7 cellular contexts compared by ENCODE assay signal in the genomic region with DNA sequence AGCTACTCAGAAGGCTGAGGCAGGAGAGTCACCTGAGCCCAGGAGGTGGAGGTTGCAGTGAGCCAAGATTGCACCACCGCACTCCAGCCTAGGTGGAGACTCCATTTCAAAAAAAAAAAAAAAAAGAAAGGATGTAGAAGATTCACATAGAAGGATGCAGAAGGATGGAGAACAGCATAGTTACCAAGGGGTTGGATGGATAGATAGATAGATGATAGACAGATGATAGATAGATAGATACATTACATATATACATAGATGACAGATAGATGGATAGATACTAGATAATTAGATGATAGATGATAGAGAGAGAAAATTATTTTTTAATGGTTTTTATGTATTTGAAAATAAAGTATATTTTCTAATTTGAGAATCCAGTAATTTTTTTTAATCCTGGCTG.
"Had no signal": no experiment of that assay in that cellular context is flagged by ENCODE, and none has a peak within 500 bp of the region (broad histone marks: within the 10 kb centered on the region; RNA-seq: fewer than 3 reads in every experiment).

No MANE protein-coding gene starts in this region.

- H3K4me3 Mint-ChIP-seq: HFFc6 had no signal

- H3K27ac Mint-ChIP-seq: HFFc6 had no signal

- DNase-seq: GM23248, GOT3, H7, HFFc6, IMR-90, KG1 had no signal

- ATAC-seq: HCT116 had no signal
